ENCODE assay signal across 18 cellular contexts in genomic region chr9:70935856-70936255, GRCh38.
DNase-seq lines count a peak whose midpoint lies in the region; ATAC-seq and TF ChIP-seq lines count a peak whose summit lies in the region.
"Had no signal": no experiment of that assay in that cellular context is flagged by ENCODE, and none has a peak within 500 bp of the region (broad histone marks: within the 10 kb centered on the region; RNA-seq: fewer than 3 reads in every experiment).

No MANE protein-coding gene starts in this region.

- CTCF ChIA-PET in AG04449 (lab: Yijun Ruan, JAX), result interaction anchor here (1.1 to 2.5 kb wide), 6 partner anchors 9 to 314 kb away, joined by 3 to 20 read pairs (median 6); no protein-coding TSS in a partner anchor

- H3K4me3 ChIP-seq in AG04449 (ENCODE audit: low read depth, low read length), result no peak overlapping the region
- H3K4me3 ChIP-seq in foreskin fibroblast (ENCODE audit: low read depth in 1 of 2, low read length in 2 of 2), result no peak overlapping the region

- no peak for TF ChIP-seq CTCF in AG04449 (IDR thresholded peaks at IDR 0.05; ENCODE audit: insufficient read depth, low read length, missing control alignments)
- TF ChIP-seq CTCF in foreskin fibroblast (IDR thresholded peaks at IDR 0.05; ENCODE audit: low read depth, low read length), result no peak

- DNase-seq in AG04449 (ENCODE audit: low read depth, low spot score) (peak; percentile 55), GM04503 (ENCODE audit: low read depth) (peak; percentile 84), astrocyte of the hippocampus (ENCODE audit: low read depth, low spot score) (peak; percentile 33), foreskin fibroblast (peak; percentile 28 to 59), NCI-H526 treated with DMSO at 0.1 percent for 48 hours (lab: John Stamatoyannopoulos, UW) (no peak)
- no peak for DNase-seq in activated CD4-positive, alpha-beta T cell treated with anti-CD3 and anti-CD28 coated beads, Interleukin-2, amount 50 U/mL, for 1 hour
- DNase-seq: DND-41, GF-D8, H9, Kasumi-1, MM.1S, NCI-H1092 treated with DMSO at 0.1 percent for 48 hours, NCI-H1694 treated with DMSO at 0.1 percent for 48 hours, NCI-H2107, NCI-H2227 treated with DMSO at 0.1 percent for 48 hours, SHP77 treated with DMSO at 0.1 percent for 48 hours had no signal

- no peak for ATAC-seq in HG03460 (IDR thresholded peaks at IDR 0.05; ENCODE audit: unreplicated experiment)
- no peak for ATAC-seq in GM19351 (IDR thresholded peaks at IDR 0.05; ENCODE audit: unreplicated experiment)

- POLR2A ChIA-PET in AG04449 (lab: Yijun Ruan, JAX), result no interaction called here

Comparison
In these comparisons a context has a peak if more than half of its experiments do, and no peak if none do; other contexts are left out.
1. DNase-seq: peak in AG04449 (single experiment), GM04503 (single experiment), astrocyte of the hippocampus (single experiment) and foreskin fibroblast (2 of 2); none in activated CD4-positive, alpha-beta T cell treated with anti-CD3 and anti-CD28 coated beads, Interleukin-2, amount 50 U/mL, for 1 hour (single experiment) and NCI-H526 treated with DMSO at 0.1 percent for 48 hours (single experiment).